Comparison of ENCODE assay signal across 11 cellular contexts in genomic region chr16:70684146-70685060, GRCh38.
DNase-seq lines count a peak whose midpoint lies in the region; ATAC-seq and TF ChIP-seq lines count a peak whose summit lies in the region.
"Had no signal": no experiment of that assay in that cellular context is flagged by ENCODE, and none has a peak within 500 bp of the region (broad histone marks: within the 10 kb centered on the region; RNA-seq: fewer than 3 reads in every experiment).

No MANE protein-coding gene starts in this region.

- peaks cover 2 to 26% (median 4%) of the 10 kb centered on the region in 3 donors for H3K36me3 ChIP-seq in tibial artery

- H3K9me3 ChIP-seq in tibial artery, result no peaks in the 10 kb centered on the region

- peak; percentile 63 for DNase-seq in DMS 273 (lab: John Stamatoyannopoulos, UW; ENCODE audit: unreplicated experiment)
- DNase-seq in DMS 273 treated with DMSO at 0.1 percent for 48 hours (lab: John Stamatoyannopoulos, UW), result no peak
- DNase-seq in caudate nucleus (lab: John Stamatoyannopoulos, UW), result peak in 15 of 61 donors; percentile 18 to 50 (median 36)
- DNase-seq in medulla oblongata (ENCODE audit: extremely low spot score), result peak; percentile 6
- no peak for DNase-seq in tibial artery
- DNase-seq in OCI-M2 (lab: John Stamatoyannopoulos, UW; ENCODE audit: unreplicated experiment), result no peak
- DNase-seq: 8988T, NCI-H1092 treated with DMSO at 0.1 percent for 48 hours had no signal

- intact Hi-C loops in tibial artery (cut with DNase I; ENCODE audit: low total_unique reads), result loop anchor here (5.0 kb wide), 2 partner anchors 53 to 73 kb away; no protein-coding TSS in a partner anchor

- no peaks in the 10 kb centered on the region for H3K27me3 ChIP-seq in tibial artery

- peaks cover 12 to 88% (median 81%) of the 10 kb centered on the region in 4 donors for H3K4me1 ChIP-seq in tibial artery

- H3K4me3 ChIP-seq in tibial artery, result peak overlapping the region; percentile 74 to 75

- ATAC-seq in GM21576 (IDR thresholded peaks at IDR 0.05; ENCODE audit: unreplicated experiment), result no peak
- no peak for ATAC-seq in HG03521 (IDR thresholded peaks at IDR 0.05; ENCODE audit: unreplicated experiment)
- ATAC-seq: natural killer cell treated with Interleukin-12 subunit alpha and Interleukin-12 subunit beta and Interleukin-15 and Interleukin-18, amount 100 ng/mL, for 72 hours had no signal

- H3K27ac ChIP-seq in caudate nucleus (ENCODE audit: low read depth, low read length) (peak overlapping the region; percentile 83), tibial artery (peak overlapping the region; percentile 91 to 99)

- TF ChIP-seq CTCF in tibial artery (IDR thresholded peaks at IDR 0.05), result no peak

Comparison
In these comparisons a context has a peak if more than half of its experiments do, and no peak if none do; other contexts are left out.
1. DNase-seq: peak in DMS 273 (single experiment) and medulla oblongata (single experiment); none in DMS 273 treated with DMSO at 0.1 percent for 48 hours (single experiment), tibial artery (0 of 2) and OCI-M2 (single experiment).